ENCODE assay signal across 18 cellular contexts in the genomic region with DNA sequence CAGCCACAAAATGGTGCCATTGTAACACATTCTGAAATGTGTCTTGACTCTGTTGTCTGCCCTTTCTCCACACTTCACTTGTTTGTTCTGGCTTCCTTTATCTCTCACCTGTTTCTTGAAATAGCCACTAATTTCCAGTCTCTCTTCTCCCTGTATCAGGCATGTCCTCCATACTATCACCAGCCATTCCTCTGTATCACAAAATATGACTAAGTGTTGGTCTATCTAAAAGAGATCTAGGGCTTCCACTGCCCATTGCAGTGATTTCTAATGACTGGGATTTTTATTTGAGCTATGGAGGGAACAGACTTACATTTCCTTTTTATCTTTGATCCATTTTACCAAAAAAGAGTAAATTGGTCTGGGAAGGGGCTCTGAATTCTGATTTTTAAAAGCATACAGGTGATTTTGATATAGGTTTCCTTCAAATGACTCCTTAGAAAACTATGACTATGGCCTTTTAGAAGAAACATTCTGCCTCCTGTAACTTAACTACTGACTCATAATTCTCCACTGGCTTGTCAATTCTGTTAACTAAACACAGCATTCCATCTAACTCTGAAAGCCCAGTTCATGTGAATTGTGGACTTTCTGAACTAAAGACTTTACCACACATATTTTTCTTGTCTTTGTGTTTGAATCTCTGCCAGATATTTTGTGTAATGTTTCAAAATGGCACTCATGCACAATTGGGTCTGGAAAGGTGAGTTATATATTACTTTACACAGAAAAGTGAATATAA.
A peak's percentile ranks its signal among the peaks of the same experiment; 100 is the strongest.
DNase-seq lines count a peak whose midpoint lies in the region; ATAC-seq and TF ChIP-seq lines count a peak whose summit lies in the region.
"Had no signal": no experiment of that assay in that cellular context is flagged by ENCODE, and none has a peak within 500 bp of the region (broad histone marks: within the 10 kb centered on the region; RNA-seq: fewer than 3 reads in every experiment).

No MANE protein-coding gene starts in this region.

- no peak for TF ChIP-seq CTCF in cardiac fibroblast (IDR thresholded peaks at IDR 0.05; ENCODE audit: low read depth, low read length)

- H3K9me3 ChIP-seq in aorta (ENCODE audit: control insufficient read depth, low read length) = no peaks in the 10 kb centered on the region
- H3K9me3 ChIP-seq: upper lobe of right lung had no signal

- no peaks in the 10 kb centered on the region for H3K36me3 ChIP-seq in aorta (ENCODE audit: control insufficient read depth in 1 of 2, insufficient read depth in 2 of 2, low read length in 1 of 2)
- H3K36me3 ChIP-seq: upper lobe of right lung had no signal

- DNase-seq in AG08395 (ENCODE audit: low spot score) (peak; percentile 27), LHCN-M2 (ENCODE audit: low read depth) (peak; percentile 28), cardiac fibroblast (ENCODE audit: low read depth in 2 of 2) (peak; percentile 5 to 25), kidney glomerular epithelial cell (lab: John Stamatoyannopoulos, UW) (peak; percentile 82), HPDE6-E6E7 (ENCODE audit: extremely low spot score) (no peak), aorta (no peak)
- DNase-seq: activated CD4-positive, alpha-beta T cell treated with anti-CD3 and anti-CD28 coated beads for 36 hours; CD4-positive, alpha-beta T cell; DMS53; effector memory CD8-positive, alpha-beta T cell; left colon; midbrain; NCI-H2107; NCI-H510A; upper lobe of right lung had no signal

- no peaks in the 10 kb centered on the region for H3K27me3 ChIP-seq in aorta (ENCODE audit: control insufficient read depth in 1 of 2, insufficient read depth in 2 of 2, low read length in 1 of 2)
- H3K27me3 ChIP-seq: upper lobe of right lung had no signal

- no peak overlapping the region for H3K27ac ChIP-seq in aorta (ENCODE audit: low read depth in 1 of 2, low read length in 2 of 2)
- H3K27ac ChIP-seq: RWPE1, upper lobe of right lung had no signal

- H3K4me1 ChIP-seq in aorta (ENCODE audit: control insufficient read depth in 1 of 2, insufficient read depth in 2 of 2, low read length in 2 of 2) = no peaks in the 10 kb centered on the region
- H3K4me1 ChIP-seq: upper lobe of right lung had no signal

- H3K4me3 ChIP-seq in cardiac fibroblast (replicated peaks in 1 of 2; ENCODE audit: low read depth in 2 of 2, low read length in 2 of 2) = no peak overlapping the region
- H3K4me3 ChIP-seq in aorta (ENCODE audit: low read length in 2 of 2) = no peak overlapping the region
- H3K4me3 ChIP-seq: upper lobe of right lung had no signal

- ATAC-seq in aorta (ENCODE audit: low FRiP score) (no peak), HG03432 (IDR thresholded peaks at IDR 0.05; ENCODE audit: unreplicated experiment) (no peak), HG02981 (IDR thresholded peaks at IDR 0.05; ENCODE audit: unreplicated experiment) (no peak)
- ATAC-seq: activated CD4-positive, alpha-beta T cell treated with anti-CD3 and anti-CD28 coated beads for 36 hours; effector memory CD8-positive, alpha-beta T cell; left colon; upper lobe of right lung had no signal

- intact Hi-C loops in aorta (cut with DNase I) = no loop called here

Comparison
In these comparisons a context has a peak if more than half of its experiments do, and no peak if none do; other contexts are left out.
1. DNase-seq: peak in AG08395 (single experiment), LHCN-M2 (single experiment), cardiac fibroblast (2 of 2) and kidney glomerular epithelial cell (single experiment); none in HPDE6-E6E7 (single experiment) and aorta (0 of 2).